Comparison of ENCODE assay signal across 22 cellular contexts in genomic region chr11:132960273-132960672, GRCh38.
DNase-seq lines count a peak whose midpoint lies in the region; ATAC-seq and TF ChIP-seq lines count a peak whose summit lies in the region.
"Had no signal": no experiment of that assay in that cellular context is flagged by ENCODE, and none has a peak within 500 bp of the region (broad histone marks: within the 10 kb centered on the region; RNA-seq: fewer than 3 reads in every experiment).

No MANE protein-coding gene starts in this region.

- H4K20me1 ChIP-seq in smooth muscle cell (ENCODE audit: low read depth) = no peaks in the 10 kb centered on the region
- H4K20me1 ChIP-seq: BLaER1 had no signal

- H3K27me3 Mint-ChIP-seq in glutamatergic neuron (ENCODE audit: unreplicated experiment) = no peaks in the 10 kb centered on the region
- H3K27me3 Mint-ChIP-seq: CD4-positive, CD25-positive, alpha-beta regulatory T cell had no signal

- WGBS in smooth muscle cell (ENCODE audit: low lambda C conversion rate) = 85% methylated on average over 9 of the region's 9 CpGs

- no peaks in the 10 kb centered on the region for H3F3A ChIP-seq in smooth muscle cell (ENCODE audit: low read depth)

- DNase-seq in left ventricle myocardium superior (peak; percentile 34), Right ventricle myocardium superior (no peak), adipocyte (ENCODE audit: low read depth) (no peak), glutamatergic neuron (no peak), superior temporal gyrus (ENCODE audit: extremely low spot score) (peak; percentile 66), smooth muscle cell (lab: John Stamatoyannopoulos, UW; ENCODE audit: unreplicated experiment) (no peak), HPDE6-E6E7 (ENCODE audit: extremely low spot score) (no peak)
- DNase-seq: CD4-positive, CD25-positive, alpha-beta regulatory T cell; DMS153; HCEC 1CT; KBM-7; MV-4-11; NCI-H1105; NCI-H1436 treated with DMSO at 0.1 percent for 48 hours; NCI-H2029; NCI-H446 treated with DMSO at 0.1 percent for 48 hours; NCI-H526; SHP77 treated with DMSO at 0.1 percent for 48 hours had no signal

- intact Hi-C loops in left ventricle myocardium superior (cut with micrococcal nuclease) = no loop called here
- intact Hi-C loops in Right ventricle myocardium superior (cut with DNase I) = no loop called here

- H3K4me3 ChIP-seq in adipocyte (ENCODE audit: low read length) (peak overlapping the region; percentile 41), smooth muscle cell (no peak overlapping the region)
- H3K4me3 ChIP-seq: BLaER1 had no signal

- H3K9ac ChIP-seq in adipocyte (ENCODE audit: low read length) (no peak overlapping the region), smooth muscle cell (ENCODE audit: low read depth) (no peak overlapping the region)
- H3K9ac ChIP-seq: BLaER1 had no signal

- H3K36me3 Mint-ChIP-seq in glutamatergic neuron (ENCODE audit: unreplicated experiment) = no peaks in the 10 kb centered on the region
- H3K36me3 Mint-ChIP-seq: CD4-positive, CD25-positive, alpha-beta regulatory T cell had no signal

- H2AFZ ChIP-seq in smooth muscle cell (ENCODE audit: low read depth) = no peak overlapping the region

- H3K27ac Mint-ChIP-seq in glutamatergic neuron (ENCODE audit: unreplicated experiment) = peak overlapping the region; percentile 50
- H3K27ac Mint-ChIP-seq: CD4-positive, CD25-positive, alpha-beta regulatory T cell had no signal

- no peak for TF ChIP-seq CTCF in glutamatergic neuron (IDR thresholded peaks at IDR 0.05; ENCODE audit: partially characterized antibody, unreplicated experiment)
- no peak for TF ChIP-seq CTCF in smooth muscle cell (IDR thresholded peaks at IDR 0.05; ENCODE audit: borderline replicate concordance, insufficient read depth, poor library complexity, severe bottlenecking)

- H3K79me2 ChIP-seq in smooth muscle cell (ENCODE audit: low read depth) = no peaks in the 10 kb centered on the region

- H3K4me3 Mint-ChIP-seq in glutamatergic neuron (ENCODE audit: unreplicated experiment) = peak overlapping the region; percentile 2
- H3K4me3 Mint-ChIP-seq: CD4-positive, CD25-positive, alpha-beta regulatory T cell had no signal

- peaks cover 2% of the 10 kb centered on the region for H3K9me3 Mint-ChIP-seq in glutamatergic neuron (ENCODE audit: unreplicated experiment)

- H3K4me1 Mint-ChIP-seq in glutamatergic neuron (ENCODE audit: low read depth, unreplicated experiment) = peaks cover 21% of the 10 kb centered on the region
- H3K4me1 Mint-ChIP-seq: CD4-positive, CD25-positive, alpha-beta regulatory T cell had no signal

- peaks cover 4% of the 10 kb centered on the region for H3K4me1 ChIP-seq in adipocyte (ENCODE audit: control insufficient read depth, insufficient read depth, low read length)
- H3K4me1 ChIP-seq in smooth muscle cell (ENCODE audit: low read depth) = no peaks in the 10 kb centered on the region

- no peak overlapping the region for H3K4me2 ChIP-seq in smooth muscle cell
- H3K4me2 ChIP-seq: BLaER1 had no signal

- H3K27me3 ChIP-seq in adipocyte (replicated peaks; ENCODE audit: control insufficient read depth, insufficient read depth, low read length) (peaks cover 20% of the 10 kb centered on the region), smooth muscle cell (ENCODE audit: low read depth) (no peaks in the 10 kb centered on the region)
- H3K27me3 ChIP-seq: BLaER1 had no signal

- no peaks in the 10 kb centered on the region for H3K9me3 ChIP-seq in adipocyte (ENCODE audit: control insufficient read depth, low read length)
- no peaks in the 10 kb centered on the region for H3K9me3 ChIP-seq in smooth muscle cell (replicated peaks; ENCODE audit: low read depth)

- H3K36me3 ChIP-seq in adipocyte (ENCODE audit: control insufficient read depth, insufficient read depth, low read length, severe bottlenecking) (no peaks in the 10 kb centered on the region), smooth muscle cell (ENCODE audit: low read depth) (no peaks in the 10 kb centered on the region)
- H3K36me3 ChIP-seq: BLaER1 had no signal

- ATAC-seq in left ventricle myocardium superior = no peak
- ATAC-seq in Right ventricle myocardium superior (ENCODE audit: poor library complexity) = no peak
- no peak for ATAC-seq in HG03280 (IDR thresholded peaks at IDR 0.05; ENCODE audit: unreplicated experiment)
- ATAC-seq: Panc1 had no signal

- H3K27ac ChIP-seq in smooth muscle cell (ENCODE audit: low read depth) = no peak overlapping the region
- H3K27ac ChIP-seq: BLaER1, RWPE1 had no signal

Comparison
In these comparisons a context has a peak if more than half of its experiments do, and no peak if none do; other contexts are left out.
1. DNase-seq: peak in left ventricle myocardium superior (single experiment) and superior temporal gyrus (single experiment); none in Right ventricle myocardium superior (single experiment), adipocyte (single experiment), glutamatergic neuron (single experiment), smooth muscle cell (single experiment) and HPDE6-E6E7 (single experiment).